In the genomic region with DNA sequence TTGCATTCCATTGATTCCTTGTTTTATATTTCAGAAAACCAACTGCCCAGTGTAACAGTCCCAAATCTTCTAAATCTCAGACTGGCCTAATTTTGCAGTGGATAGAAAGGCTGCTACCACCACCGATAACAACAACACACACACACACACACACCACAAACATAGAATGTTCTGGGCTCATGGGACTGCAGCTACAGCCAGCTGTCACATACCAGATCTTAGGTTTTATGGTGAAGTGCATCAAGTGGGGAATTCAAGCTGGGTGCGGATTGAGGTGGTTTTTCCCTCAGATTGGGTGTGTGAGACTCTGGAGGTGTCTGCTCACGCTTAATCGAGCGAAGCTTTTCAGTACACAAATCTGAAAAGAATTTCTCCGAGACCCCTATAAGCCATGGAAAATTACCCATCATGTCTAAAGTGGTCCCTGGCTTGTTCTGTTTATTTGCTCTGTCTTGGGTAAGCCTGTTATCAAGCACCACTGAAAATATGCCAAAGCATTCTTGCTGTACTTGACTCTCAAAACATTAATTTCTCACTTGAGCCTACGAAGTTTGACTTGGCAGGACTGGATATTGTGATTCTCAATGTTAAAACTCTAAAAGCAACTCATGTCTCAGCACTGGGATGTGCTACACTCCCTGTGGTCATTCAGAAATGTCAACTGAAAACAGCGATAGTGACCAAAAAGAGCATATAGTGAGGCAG, we compare ENCODE assay signal across 17 cellular contexts.
DNase-seq lines count a peak whose midpoint lies in the region; ATAC-seq and TF ChIP-seq lines count a peak whose summit lies in the region.
"Had no signal": no experiment of that assay in that cellular context is flagged by ENCODE, and none has a peak within 500 bp of the region (broad histone marks: within the 10 kb centered on the region; RNA-seq: fewer than 3 reads in every experiment).

No MANE protein-coding gene starts in this region.

- H4K20me1 ChIP-seq in BLaER1 = no peaks in the 10 kb centered on the region

- ATAC-seq in GM19467 (IDR thresholded peaks at IDR 0.05; ENCODE audit: unreplicated experiment) (no peak), GM21526 (IDR thresholded peaks at IDR 0.05; ENCODE audit: low FRiP score, unreplicated experiment) (no peak)
- no peak for ATAC-seq in effector memory CD8-positive, alpha-beta T cell (replicated peaks)
- ATAC-seq: activated CD8-positive, alpha-beta T cell treated with anti-CD3 and anti-CD28 coated beads for 36 hours; CD8-positive, alpha-beta T cell had no signal

- H3K4me1 ChIP-seq in BLaER1 = peaks cover 17% of the 10 kb centered on the region
- peaks cover 16 to 27% of the 10 kb centered on the region in 2 donors for H3K4me1 ChIP-seq in ascending aorta
- peaks cover 0 to 38% of the 10 kb centered on the region in 2 donors for H3K4me1 ChIP-seq in right atrium auricular region
- H3K4me1 ChIP-seq in sigmoid colon = peaks cover 0 to 48% (median 38%) of the 10 kb centered on the region in 4 donors

- peaks cover 11 to 33% of the 10 kb centered on the region in 2 donors for H3K27me3 Mint-ChIP-seq in effector memory CD8-positive, alpha-beta T cell
- H3K27me3 Mint-ChIP-seq: activated CD8-positive, alpha-beta T cell treated with anti-CD3 and anti-CD28 coated beads for 36 hours; dendritic cell treated with granulocyte-macrophage colony-stimulating factor and Interleukin-4, amounts not matched to agents 40 ng/mL and 50 ng/mL, for 4 days had no signal

- TF ChIP-seq POLR2A in sigmoid colon (IDR thresholded peaks at IDR 0.05) = no peak

- H3K4me2 ChIP-seq in BLaER1 = peak overlapping the region; percentile 16; the same call in 1 of the 2 replicates

- DNase-seq in ascending aorta (ENCODE audit: low spot score in 2 of 2) (no peak), right atrium auricular region (ENCODE audit: low spot score) (peak; percentile 46), sigmoid colon (no peak), occipital lobe (lab: John Stamatoyannopoulos, UW) (no peak)
- DNase-seq in effector memory CD8-positive, alpha-beta T cell = no peak
- DNase-seq: activated CD8-positive, alpha-beta T cell treated with anti-CD3 and anti-CD28 coated beads for 36 hours; adrenal gland; CD8-positive, alpha-beta T cell; hypothalamus; NCI-H526 treated with DMSO at 0.1 percent for 48 hours; substantia nigra; T-helper 1 cell had no signal

- H3K36me3 Mint-ChIP-seq in effector memory CD8-positive, alpha-beta T cell (ENCODE audit: insufficient read depth) = no peaks in the 10 kb centered on the region
- H3K36me3 Mint-ChIP-seq: CD8-positive, alpha-beta T cell had no signal

- H3K27ac Mint-ChIP-seq in effector memory CD8-positive, alpha-beta T cell = no peak overlapping the region
- H3K27ac Mint-ChIP-seq: activated CD8-positive, alpha-beta T cell treated with anti-CD3 and anti-CD28 coated beads for 36 hours; activated T-helper 1 cell treated with anti-CD3 and anti-CD28 coated beads, Interleukin-12 subunit alpha, Interleukin-12 subunit beta, Interleukin-2, Interleukin-4 antibody, amounts not matched to agents 30 ng/mL and 10 ng/mL and 1 ng/mL, durations not matched to agents 14 hours and 24 hours and 36 hours; CD8-positive, alpha-beta T cell; dendritic cell treated with granulocyte-macrophage colony-stimulating factor and Interleukin-4, amounts not matched to agents 40 ng/mL and 50 ng/mL, for 4 days had no signal

- no peak for TF ChIP-seq CTCF in ascending aorta (IDR thresholded peaks at IDR 0.05)
- TF ChIP-seq CTCF in right atrium auricular region (IDR thresholded peaks at IDR 0.05) = no peak
- TF ChIP-seq CTCF in sigmoid colon (IDR thresholded peaks at IDR 0.05) = no peak

- TF ChIP-seq EP300 in sigmoid colon (IDR thresholded peaks at IDR 0.05) = no peak

- intact Hi-C loops in ascending aorta (cut with DNase I) (no loop called here), sigmoid colon (cut with DNase I) (loop anchor here (5.0 kb wide), 1 partner anchor 107 kb away; no protein-coding TSS in a partner anchor)

- H3K9me3 ChIP-seq in BLaER1 (peaks cover 5% of the 10 kb centered on the region), ascending aorta (no peaks in the 10 kb centered on the region), right atrium auricular region (no peaks in the 10 kb centered on the region), sigmoid colon (no peaks in the 10 kb centered on the region)
- H3K9me3 ChIP-seq: adrenal gland had no signal

- H3K4me1 Mint-ChIP-seq in effector memory CD8-positive, alpha-beta T cell (ENCODE audit: low read depth in 2 of 2) = no peaks in the 10 kb centered on the region

- H3K27me3 ChIP-seq in BLaER1 (no peaks in the 10 kb centered on the region), ascending aorta (no peaks in the 10 kb centered on the region), right atrium auricular region (no peaks in the 10 kb centered on the region), sigmoid colon (no peaks in the 10 kb centered on the region)
- H3K27me3 ChIP-seq: adrenal gland had no signal

- no peak overlapping the region for H3K4me3 ChIP-seq in BLaER1
- H3K4me3 ChIP-seq in ascending aorta = peak overlapping the region in 1 of 2 donors; percentile 23
- no peak overlapping the region for H3K4me3 ChIP-seq in right atrium auricular region
- no peak overlapping the region for H3K4me3 ChIP-seq in sigmoid colon
- H3K4me3 ChIP-seq: adrenal gland had no signal

- H3K9ac ChIP-seq in BLaER1 = no peak overlapping the region

- H3K36me3 ChIP-seq in BLaER1 = no peaks in the 10 kb centered on the region
- no peaks in the 10 kb centered on the region for H3K36me3 ChIP-seq in ascending aorta
- H3K36me3 ChIP-seq in right atrium auricular region = no peaks in the 10 kb centered on the region
- no peaks in the 10 kb centered on the region for H3K36me3 ChIP-seq in sigmoid colon
- H3K36me3 ChIP-seq: adrenal gland had no signal

- H3K9me3 Mint-ChIP-seq in effector memory CD8-positive, alpha-beta T cell = no peaks in the 10 kb centered on the region
- H3K9me3 Mint-ChIP-seq: activated T-helper 1 cell treated with anti-CD3 and anti-CD28 coated beads, Interleukin-12 subunit alpha, Interleukin-12 subunit beta, Interleukin-2, Interleukin-4 antibody, amounts not matched to agents 30 ng/mL and 10 ng/mL and 1 ng/mL, durations not matched to agents 14 hours and 24 hours and 36 hours; CD8-positive, alpha-beta T cell; dendritic cell treated with granulocyte-macrophage colony-stimulating factor and Interleukin-4, amounts not matched to agents 40 ng/mL and 50 ng/mL, for 4 days had no signal

- H3K27ac ChIP-seq in BLaER1 (no peak overlapping the region), ascending aorta (peak overlapping the region; percentile 83), right atrium auricular region (peak overlapping the region; percentile 50 to 83), sigmoid colon (peak overlapping the region; percentile 36 to 55 (median 38))

- H3K4me3 Mint-ChIP-seq in effector memory CD8-positive, alpha-beta T cell = no peak overlapping the region
- H3K4me3 Mint-ChIP-seq: activated CD8-positive, alpha-beta T cell treated with anti-CD3 and anti-CD28 coated beads for 36 hours; activated T-helper 1 cell treated with anti-CD3 and anti-CD28 coated beads, Interleukin-12 subunit alpha, Interleukin-12 subunit beta, Interleukin-2, Interleukin-4 antibody, amounts not matched to agents 30 ng/mL and 10 ng/mL and 1 ng/mL, durations not matched to agents 14 hours and 24 hours and 36 hours; CD8-positive, alpha-beta T cell; dendritic cell treated with granulocyte-macrophage colony-stimulating factor and Interleukin-4, amounts not matched to agents 40 ng/mL and 50 ng/mL, for 4 days had no signal

- WGBS in sigmoid colon, 2 donors = 75 to 86% methylated on average over 8 of the region's 8 CpGs
